10 cellular contexts compared by ENCODE assay signal in genomic region chr3:79847928-79848327, GRCh38.
"Had no signal": no experiment of that assay in that cellular context is flagged by ENCODE, and none has a peak within 500 bp of the region (broad histone marks: within the 10 kb centered on the region; RNA-seq: fewer than 3 reads in every experiment).

No MANE protein-coding gene starts in this region.

- ATAC-seq: HCT116 had no signal

- H2AFZ ChIP-seq: GM23248 had no signal

- DNase-seq: GM23248, GOT3, H7, HFFc6, Karpas-422, KBM-7 had no signal

- H3K9ac ChIP-seq: GM23248, KMS-11 had no signal

- H3K4me2 ChIP-seq: KMS-11 had no signal

- H3K9me3 ChIP-seq: HAP-1 had no signal

- H3K4me3 ChIP-seq: GM23248, HAP-1 had no signal

- H3K36me3 ChIP-seq: HAP-1 had no signal

- H3K27ac ChIP-seq: GM23248, KMS-11 had no signal

- FAIRE-seq: HTR-8/SVneo had no signal
